27 cellular contexts compared by ENCODE assay signal in the genomic region with DNA sequence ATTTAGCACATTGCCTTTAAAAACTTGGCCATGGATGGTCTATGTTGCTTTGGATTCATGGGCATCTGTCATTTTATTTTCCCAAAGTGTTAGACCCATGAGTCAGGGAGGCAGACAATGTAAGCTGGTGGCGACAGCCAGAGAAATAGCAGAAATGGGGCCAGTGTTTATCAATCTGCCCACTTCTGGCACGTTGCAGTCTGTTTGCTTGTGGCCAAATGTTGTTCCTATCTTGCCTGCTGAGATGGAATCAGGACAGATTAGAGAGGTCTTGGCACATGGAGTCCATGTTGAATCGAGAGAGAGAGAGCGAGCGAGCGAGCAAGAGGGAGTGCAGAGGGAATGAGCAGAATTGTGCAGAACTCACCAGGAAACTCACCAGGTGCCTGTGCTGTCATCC. TPM values are rescaled to one million over a fixed set of nuclear protein-coding genes. Genes with fewer than 3 reads are reported as not detected.
DNase-seq lines count a peak whose midpoint lies in the region; TF ChIP-seq lines count a peak whose summit lies in the region.
"Had no signal": no experiment of that assay in that cellular context is flagged by ENCODE, and none has a peak within 500 bp of the region (broad histone marks: within the 10 kb centered on the region; RNA-seq: fewer than 3 reads in every experiment).

No MANE protein-coding gene starts in this region.

- H3K9me3 Mint-ChIP-seq in H9 (no peaks in the 10 kb centered on the region), mesothelial cell of epicardium (no peaks in the 10 kb centered on the region)
- H3K9me3 Mint-ChIP-seq: activated CD4-positive, alpha-beta T cell treated with anti-CD3 and anti-CD28 coated beads, Interleukin-2, amount 10 ng/mL, durations not matched to agents 24 days and 14 days; activated naive CD4-positive, alpha-beta T cell treated with anti-CD3 and anti-CD28 coated beads for 36 hours; stimulated activated naive CD8-positive, alpha-beta T cell treated with anti-CD3 and anti-CD28 coated beads, Interleukin-15, amount 100 ng/mL, for 72 hours had no signal

- no peak for TF ChIP-seq CTCF in H9 (conservative IDR thresholded peaks at IDR 0.05)
- TF ChIP-seq CTCF in stomach (IDR thresholded peaks at IDR 0.05), result no peak
- no peak for TF ChIP-seq CTCF in mesothelial cell of epicardium (IDR thresholded peaks at IDR 0.05; ENCODE audit: unreplicated experiment)

- H3K79me2 ChIP-seq in H9 (ENCODE audit: insufficient read depth, low read length) (no peaks in the 10 kb centered on the region), mesendoderm (ENCODE audit: control insufficient read depth, insufficient read depth, low read length) (no peaks in the 10 kb centered on the region)

- H3K36me3 ChIP-seq in mesendoderm (ENCODE audit: control insufficient read depth, insufficient read depth, low read length), result no peaks in the 10 kb centered on the region
- peaks cover 0 to 47% (median 20%) of the 10 kb centered on the region in 4 donors for H3K36me3 ChIP-seq in stomach
- H3K36me3 ChIP-seq: adrenal gland had no signal

- H2BK20ac ChIP-seq in H9 (ENCODE audit: low read depth, low read length, poor library complexity, severe bottlenecking), result no peak overlapping the region

- no peaks in the 10 kb centered on the region; a peak in 2 of 7 replicates for H3K36me3 Mint-ChIP-seq in H9 (ENCODE audit: insufficient read depth in 1 of 3, low read depth in 3 of 3)
- H3K36me3 Mint-ChIP-seq in mesothelial cell of epicardium, result peaks cover 1% of the 10 kb centered on the region

- TF ChIP-seq EP300 in stomach (IDR thresholded peaks at IDR 0.05), result no peak

- H3K4me1 ChIP-seq in H9 (ENCODE audit: insufficient read depth, low read length), result peaks cover 3% of the 10 kb centered on the region; the same call in 1 of the 2 replicates
- peaks cover 5% of the 10 kb centered on the region for H3K4me1 ChIP-seq in mesendoderm (ENCODE audit: control insufficient read depth, low read depth, low read length)
- peaks cover 0 to 33% (median 12%) of the 10 kb centered on the region in 4 donors for H3K4me1 ChIP-seq in stomach
- H3K4me1 ChIP-seq: psoas muscle had no signal

- no peak overlapping the region for H3K27ac ChIP-seq in H9 (ENCODE audit: insufficient read length, low read depth, low read length)
- no peak overlapping the region for H3K27ac ChIP-seq in mesendoderm (ENCODE audit: low read depth, low read length)
- H3K27ac ChIP-seq in stomach, result peak overlapping the region in 3 of 5 donors; percentile 20 to 71 (median 21)
- H3K27ac ChIP-seq: C4-2B, epithelial cell of prostate, psoas muscle, VCaP had no signal

- no peak overlapping the region for H4K5ac ChIP-seq in H9 (ENCODE audit: insufficient read length, low read depth, low read length)
- no peak overlapping the region for H4K5ac ChIP-seq in mesendoderm (ENCODE audit: low read length)

- H3K18ac ChIP-seq in H9 (ENCODE audit: insufficient read length, low read depth, low read length), result no peak overlapping the region
- no peak overlapping the region for H3K18ac ChIP-seq in mesendoderm (ENCODE audit: low read length)

- no peaks in the 10 kb centered on the region for H3K79me1 ChIP-seq in H9 (ENCODE audit: insufficient read depth, low read depth, low read length, poor library complexity, severe bottlenecking)
- H3K79me1 ChIP-seq in mesendoderm (ENCODE audit: low read length), result no peaks in the 10 kb centered on the region

- H3K4ac ChIP-seq in H9 (ENCODE audit: low read depth, low read length) (no peak overlapping the region), mesendoderm (ENCODE audit: low read depth, low read length) (no peak overlapping the region)

- no peak overlapping the region for H2AK5ac ChIP-seq in H9 (ENCODE audit: insufficient read length, low read length)
- no peak overlapping the region for H2AK5ac ChIP-seq in mesendoderm (ENCODE audit: low read length)

- no peak overlapping the region for H3K4me3 Mint-ChIP-seq in H9
- no peak overlapping the region for H3K4me3 Mint-ChIP-seq in mesothelial cell of epicardium
- H3K4me3 Mint-ChIP-seq: activated CD4-positive, alpha-beta T cell treated with anti-CD3 and anti-CD28 coated beads, Interleukin-2, amount 10 ng/mL, durations not matched to agents 24 days and 14 days; activated naive CD4-positive, alpha-beta T cell treated with anti-CD3 and anti-CD28 coated beads for 36 hours; stimulated activated naive CD8-positive, alpha-beta T cell treated with anti-CD3 and anti-CD28 coated beads, Interleukin-15, amount 100 ng/mL, for 72 hours had no signal

- H2AFZ ChIP-seq in H9 (ENCODE audit: low read length), result no peak overlapping the region

- no peak overlapping the region for H2BK5ac ChIP-seq in H9 (ENCODE audit: insufficient read length, low read length)
- no peak overlapping the region for H2BK5ac ChIP-seq in mesendoderm (ENCODE audit: low read length)

- TF ChIP-seq POLR2A in stomach (IDR thresholded peaks at IDR 0.05), result no peak

- H3K27ac Mint-ChIP-seq in H9, result peak overlapping the region in 1 of 3 experiments; percentile 1; a peak in 1 of 7 replicates
- no peak overlapping the region for H3K27ac Mint-ChIP-seq in mesothelial cell of epicardium
- H3K27ac Mint-ChIP-seq: activated CD4-positive, alpha-beta T cell treated with anti-CD3 and anti-CD28 coated beads, Interleukin-2, amount 10 ng/mL, durations not matched to agents 24 days and 14 days; activated naive CD4-positive, alpha-beta T cell treated with anti-CD3 and anti-CD28 coated beads for 36 hours had no signal

- no CpG with 5 or more reads among the region's 6 CpGs for WGBS in H9 (ENCODE audit: extremely low coverage, insufficient read length, low lambda C conversion rate)
- WGBS in mesendoderm (ENCODE audit: extremely low coverage, insufficient coverage, low lambda C conversion rate), result no CpG with 5 or more reads among the region's 6 CpGs
- WGBS in stomach, 5 donors, result 24 to 62% (median 43%) methylated on average over 6 of the region's 6 CpGs

- intact Hi-C loops in stomach (cut with DNase I; ENCODE audit: low total_unique reads), result no loop called here

- H3K56ac ChIP-seq in H9 (ENCODE audit: insufficient read length, low read depth, low read length) (no peak overlapping the region), mesendoderm (ENCODE audit: low read length) (peak overlapping the region; percentile 22)

- no peak overlapping the region for H4K8ac ChIP-seq in H9 (replicated peaks; ENCODE audit: insufficient read length, low read depth, low read length)
- no peak overlapping the region for H4K8ac ChIP-seq in mesendoderm (ENCODE audit: low read depth, low read length)

- DNase-seq in H9 (no peak), astrocyte of the hippocampus (ENCODE audit: low read depth, low spot score) (peak; percentile 59), mesendoderm (no peak), stomach (no peak), CD1c-positive myeloid dendritic cell (ENCODE audit: extremely low spot score) (no peak), RKO (ENCODE audit: low spot score) (no peak), mesothelial cell of epicardium (ENCODE audit: low spot score in 2 of 2, unreplicated experiment in 2 of 2) (no peak)
- DNase-seq: activated CD4-positive, alpha-beta T cell treated with anti-CD3 and anti-CD28 coated beads, Interleukin-2, amount 10 ng/mL, durations not matched to agents 24 days and 14 days; activated naive CD4-positive, alpha-beta T cell treated with anti-CD3 and anti-CD28 coated beads for 36 hours; activated T-cell treated with anti-CD3 and anti-CD28 coated beads, Interleukin-2, amount 50 U/mL, for 48 hours; DND-41; effector CD4-positive, alpha-beta T cell; NCI-H1105 treated with DMSO at 0.1 percent for 48 hours; NCI-H2081 treated with DMSO at 0.1 percent for 48 hours; NCI-H345; NCI-H82; small intestine; stimulated activated CD4-positive, alpha-beta T cell treated with anti-CD3 and anti-CD28 coated beads, Interleukin-1b, Interleukin-23, amount 100 ng/mL, for 48 hours; stimulated activated CD8-positive, alpha-beta memory T cell treated with anti-CD3 and anti-CD28 coated beads, Interleukin-4, amount 100 ng/mL, for 48 hours; stimulated activated naive CD8-positive, alpha-beta T cell treated with anti-CD3 and anti-CD28 coated beads, Interleukin-15, amount 100 ng/mL, for 72 hours; trophoblast cell had no signal

- no peak overlapping the region for H2BK12ac ChIP-seq in H9 (ENCODE audit: insufficient read length, low read depth, low read length)

- H3K27me3 Mint-ChIP-seq in H9 (ENCODE audit: low read depth), result no peaks in the 10 kb centered on the region
- no peaks in the 10 kb centered on the region for H3K27me3 Mint-ChIP-seq in mesothelial cell of epicardium (ENCODE audit: low read depth)
- H3K27me3 Mint-ChIP-seq: activated CD4-positive, alpha-beta T cell treated with anti-CD3 and anti-CD28 coated beads, Interleukin-2, amount 10 ng/mL, durations not matched to agents 24 days and 14 days; stimulated activated naive CD8-positive, alpha-beta T cell treated with anti-CD3 and anti-CD28 coated beads, Interleukin-15, amount 100 ng/mL, for 72 hours had no signal

- H3K9ac ChIP-seq in H9 (ENCODE audit: extremely low read depth, insufficient read length, low read length) (no peak overlapping the region), mesendoderm (ENCODE audit: low read length) (no peak overlapping the region)

- H3K4me3 ChIP-seq in mesendoderm (ENCODE audit: low read length), result no peak overlapping the region
- no peak overlapping the region for H3K4me3 ChIP-seq in stomach
- H3K4me3 ChIP-seq: adrenal gland, psoas muscle had no signal

- H3K23ac ChIP-seq in H9 (ENCODE audit: insufficient read length, low read depth, low read length) (no peak overlapping the region), mesendoderm (ENCODE audit: low read length) (no peak overlapping the region)

- H3K27me3 ChIP-seq in H9 (ENCODE audit: insufficient read depth, low read length) (no peaks in the 10 kb centered on the region), mesendoderm (ENCODE audit: insufficient read depth, low read length, poor library complexity) (no peaks in the 10 kb centered on the region), stomach (no peaks in the 10 kb centered on the region)
- H3K27me3 ChIP-seq: adrenal gland had no signal

- H2BK15ac ChIP-seq in H9 (ENCODE audit: low read depth, low read length) (no peak overlapping the region), mesendoderm (replicated peaks; ENCODE audit: low read depth) (no peak overlapping the region)

- H3K4me2 ChIP-seq in H9 (ENCODE audit: insufficient read depth, insufficient read length, low read length), result no peak overlapping the region
- H3K4me2 ChIP-seq in mesendoderm (ENCODE audit: low read length), result no peak overlapping the region

- H3K4me1 Mint-ChIP-seq in H9, result peaks cover 32 to 47% of the 10 kb centered on the region in 2 experiments
- peaks cover 2% of the 10 kb centered on the region for H3K4me1 Mint-ChIP-seq in mesothelial cell of epicardium
- H3K4me1 Mint-ChIP-seq: activated CD4-positive, alpha-beta T cell treated with anti-CD3 and anti-CD28 coated beads, Interleukin-2, amount 10 ng/mL, durations not matched to agents 24 days and 14 days; stimulated activated naive CD8-positive, alpha-beta T cell treated with anti-CD3 and anti-CD28 coated beads, Interleukin-15, amount 100 ng/mL, for 72 hours had no signal

- no peak overlapping the region for H4K91ac ChIP-seq in H9 (ENCODE audit: insufficient read length, low read depth, low read length)

- H3T11ph ChIP-seq in H9 (ENCODE audit: low read length), result no peak overlapping the region

- peak overlapping the region; percentile 14; the same call in 1 of the 2 replicates for H3K14ac ChIP-seq in H9 (ENCODE audit: insufficient read depth, low read length)

- peaks cover 3% of the 10 kb centered on the region for H3K23me2 ChIP-seq in H9 (ENCODE audit: insufficient read length, low read depth, low read length, poor library complexity, severe bottlenecking)

- H2BK120ac ChIP-seq in H9 (ENCODE audit: low read depth, low read length, poor library complexity, severe bottlenecking) (no peak overlapping the region), mesendoderm (ENCODE audit: low read depth, low read length) (no peak overlapping the region)

- H3K9me3 ChIP-seq in H9 (ENCODE audit: control insufficient read depth, low read depth, low read length) (no peaks in the 10 kb centered on the region), stomach (no peaks in the 10 kb centered on the region)
- H3K9me3 ChIP-seq: adrenal gland, psoas muscle had no signal

- H4K20me1 ChIP-seq in H9 (ENCODE audit: control insufficient read depth, insufficient read depth, insufficient read length), result no peaks in the 10 kb centered on the region

RNA-seq across cellular contexts. Expression of a gene that starts 22.0 kb away (rescaled TPM):
- 1.3 and 1.6 TPM in 2 replicates for total RNA-seq in H9 (2021)
- 0.60 TPM for polyA plus RNA-seq in mesendoderm (2013, experiment 1 of 2)
- 0.67 TPM for polyA plus RNA-seq in mesendoderm (2013, experiment 2 of 2)
- total RNA-seq in stomach, result 10 to 100 TPM; 12.3 to 78.2 (median 51.9) TPM
- polyA plus RNA-seq in stomach, result 1 to 10 TPM; 5.7 to 7.3 (median 5.9) TPM
- total RNA-seq in mesothelial cell of epicardium, result 0.53 to 1.0 TPM (median 0.66 TPM) in 3 replicates
- total RNA-seq: myocyte had no signal

Comparison
In these comparisons a context has a peak if more than half of its experiments do, and no peak if none do; other contexts are left out.
1. H3K27ac ChIP-seq: peak in stomach (3 of 5); none in H9 (single experiment) and mesendoderm (single experiment).